23 cellular contexts compared by ENCODE assay signal in genomic region chr11:33383075-33383919, GRCh38. TPM values are rescaled to one million over a fixed set of nuclear protein-coding genes. Genes with fewer than 3 reads are reported as not detected.
DNase-seq lines count a peak whose midpoint lies in the region; ATAC-seq, FAIRE-seq and TF ChIP-seq lines count a peak whose summit lies in the region.
"Had no signal": no experiment of that assay in that cellular context is flagged by ENCODE, and none has a peak within 500 bp of the region (broad histone marks: within the 10 kb centered on the region; RNA-seq: fewer than 3 reads in every experiment).

No MANE protein-coding gene starts in this region.

- no peak for TF ChIP-seq CTCF in parathyroid adenoma (IDR thresholded peaks at IDR 0.05)
- no peak for TF ChIP-seq CTCF in ascending aorta (IDR thresholded peaks at IDR 0.05)

- H3K79me2 ChIP-seq in Karpas-422 (ENCODE audit: low read length) (no peaks in the 10 kb centered on the region), parathyroid adenoma (peaks cover 40% of the 10 kb centered on the region)

- POLR2A ChIA-PET in CD4-positive, alpha-beta memory T cell (lab: Charles Lee; ENCODE audit: partially characterized antibody): no interaction called here

- H3K4me3 Mint-ChIP-seq in CD4-positive, alpha-beta memory T cell: no peak overlapping the region
- H3K4me3 Mint-ChIP-seq: activated CD4-positive, alpha-beta T cell treated with anti-CD3 and anti-CD28 coated beads for 36 hours had no signal

- intact Hi-C loops in ascending aorta (cut with DNase I) (no loop called here), aorta (cut with DNase I) (no loop called here)
- intact Hi-C loops in CD4-positive, alpha-beta memory T cell (cut with micrococcal nuclease): no loop called here

- H3K4me3 ChIP-seq in Karpas-422 (ENCODE audit: low read length) (peak overlapping the region; percentile 24), adipocyte (ENCODE audit: low read length) (no peak overlapping the region), parathyroid adenoma (ENCODE audit: low read depth, low read length) (no peak overlapping the region), ascending aorta (no peak overlapping the region), aorta (ENCODE audit: low read length in 2 of 2) (no peak overlapping the region)
- H3K4me3 ChIP-seq in CD4-positive, alpha-beta memory T cell (ENCODE audit: low read length in 2 of 2): no peak overlapping the region
- H3K4me3 ChIP-seq: coronary artery, MG63, mucosa of descending colon, tibial artery had no signal

- no peak for ATAC-seq in aorta (ENCODE audit: low FRiP score)
- ATAC-seq: activated CD4-positive, alpha-beta T cell treated with anti-CD3 and anti-CD28 coated beads for 36 hours; HCT116; left colon; mucosa of descending colon had no signal

- peak; percentile 17 for FAIRE-seq in GM12892 (lab: Jason Lieb, UNC)
- FAIRE-seq: D721Med, endothelial cell of umbilical vein, frontal cortex had no signal

- H3K9me3 Mint-ChIP-seq in CD4-positive, alpha-beta memory T cell: peaks cover 0 to 14% (median 2%) of the 10 kb centered on the region in 8 donors

- H3K9me3 ChIP-seq in Karpas-422 (ENCODE audit: low read length) (0 out of 2 replicates have a peak, but pooled peaks cover 4% of the 10 kb centered on the region), adipocyte (ENCODE audit: control insufficient read depth, low read length) (peaks cover 5% of the 10 kb centered on the region), parathyroid adenoma (ENCODE audit: control insufficient read depth, low read length) (no peaks in the 10 kb centered on the region), ascending aorta (no peaks in the 10 kb centered on the region), aorta (ENCODE audit: control insufficient read depth, low read length) (peaks cover 4% of the 10 kb centered on the region)
- H3K9me3 ChIP-seq in CD4-positive, alpha-beta memory T cell (ENCODE audit: control insufficient read depth in 1 of 2, low read length in 2 of 2): no peaks in the 10 kb centered on the region

- no peaks in the 10 kb centered on the region for H3K4me1 Mint-ChIP-seq in CD4-positive, alpha-beta memory T cell
- H3K4me1 Mint-ChIP-seq: activated CD4-positive, alpha-beta T cell treated with anti-CD3 and anti-CD28 coated beads for 36 hours had no signal

- H3K4me1 ChIP-seq in Karpas-422 (ENCODE audit: low read length) (peaks cover 57% of the 10 kb centered on the region), adipocyte (ENCODE audit: control insufficient read depth, insufficient read depth, low read length) (no peaks in the 10 kb centered on the region), parathyroid adenoma (peaks cover 31% of the 10 kb centered on the region), ascending aorta (no peaks in the 10 kb centered on the region), aorta (ENCODE audit: control insufficient read depth in 1 of 2, insufficient read depth in 2 of 2, low read length in 2 of 2) (no peaks in the 10 kb centered on the region)
- H3K4me1 ChIP-seq in CD4-positive, alpha-beta memory T cell (ENCODE audit: insufficient read depth, low read length): no peaks in the 10 kb centered on the region
- H3K4me1 ChIP-seq: tibial artery had no signal

- peaks cover 19 to 25% of the 10 kb centered on the region in 2 donors for H3K27me3 Mint-ChIP-seq in CD4-positive, alpha-beta memory T cell

- DNase-seq in GM12892 (ENCODE audit: insufficient read length) (no peak), Karpas-422 (peak; percentile 67), adipocyte (ENCODE audit: low read depth) (peak; percentile 44), DMS114 treated with DMSO at 0.1 percent for 48 hours (lab: John Stamatoyannopoulos, UW; ENCODE audit: unreplicated experiment) (no peak), ascending aorta (ENCODE audit: low spot score in 2 of 2) (no peak), aorta (no peak)
- no peak for DNase-seq in CD4-positive, alpha-beta memory T cell
- DNase-seq: activated CD4-positive, alpha-beta T cell treated with anti-CD3 and anti-CD28 coated beads for 36 hours; activated effector memory CD4-positive, alpha-beta T cell treated with Interleukin-2 at 50 U/mL for 16 hours; amniotic stem cell; left colon; MG63; mucosa of descending colon; NCI-H2029; NCI-H524; SIG-M5; tibial artery had no signal

- H3K27ac Mint-ChIP-seq in CD4-positive, alpha-beta memory T cell: no peak overlapping the region
- H3K27ac Mint-ChIP-seq: activated CD4-positive, alpha-beta T cell treated with anti-CD3 and anti-CD28 coated beads for 36 hours had no signal

- no peaks in the 10 kb centered on the region for H3K9me2 ChIP-seq in Karpas-422 (replicated peaks; ENCODE audit: insufficient read depth, low read length)

- peak overlapping the region; percentile 43 for H3K9ac ChIP-seq in Karpas-422 (ENCODE audit: low read length)
- H3K9ac ChIP-seq in adipocyte (ENCODE audit: low read length): no peak overlapping the region
- no peak overlapping the region for H3K9ac ChIP-seq in parathyroid adenoma

- CTCF ChIA-PET in CD4-positive, alpha-beta memory T cell (lab: Charles Lee; ENCODE audit: partially characterized antibody): no interaction called here

- no peaks in the 10 kb centered on the region for H4K20me1 ChIP-seq in Karpas-422 (ENCODE audit: insufficient read depth, low read depth, low read length)

- WGBS in aorta, 2 donors: 83 to 89% methylated on average over 8 of the region's 8 CpGs

- peak overlapping the region; percentile 24; the same call in 1 of the 2 replicates for H2AFZ ChIP-seq in Karpas-422 (ENCODE audit: low read length)
- H2AFZ ChIP-seq in parathyroid adenoma: no peak overlapping the region

- H3K36me3 ChIP-seq in Karpas-422 (ENCODE audit: insufficient read depth, low read length): peaks cover 5% of the 10 kb centered on the region; the same call in 1 of the 2 replicates
- no peaks in the 10 kb centered on the region for H3K36me3 ChIP-seq in adipocyte (ENCODE audit: control insufficient read depth, insufficient read depth, low read length, severe bottlenecking)
- no peaks in the 10 kb centered on the region for H3K36me3 ChIP-seq in parathyroid adenoma (ENCODE audit: control insufficient read depth, insufficient read depth, low read length)
- no peaks in the 10 kb centered on the region for H3K36me3 ChIP-seq in ascending aorta
- no peaks in the 10 kb centered on the region for H3K36me3 ChIP-seq in aorta (ENCODE audit: control insufficient read depth in 1 of 2, insufficient read depth in 2 of 2, low read length in 1 of 2)
- no peaks in the 10 kb centered on the region for H3K36me3 ChIP-seq in CD4-positive, alpha-beta memory T cell (ENCODE audit: insufficient read depth, low read length)
- H3K36me3 ChIP-seq: MG63, tibial artery had no signal

- H3K36me3 Mint-ChIP-seq in CD4-positive, alpha-beta memory T cell: no peaks in the 10 kb centered on the region

- H3K27me3 ChIP-seq in Karpas-422 (ENCODE audit: low read length) (no peaks in the 10 kb centered on the region), adipocyte (replicated peaks; ENCODE audit: control insufficient read depth, insufficient read depth, low read length) (no peaks in the 10 kb centered on the region), parathyroid adenoma (ENCODE audit: control insufficient read depth, insufficient read depth, low read length) (no peaks in the 10 kb centered on the region), ascending aorta (no peaks in the 10 kb centered on the region), aorta (ENCODE audit: control insufficient read depth in 1 of 2, insufficient read depth in 2 of 2, low read length in 1 of 2) (no peaks in the 10 kb centered on the region)
- peaks cover 11% of the 10 kb centered on the region for H3K27me3 ChIP-seq in CD4-positive, alpha-beta memory T cell (ENCODE audit: insufficient read depth, low read length)
- H3K27me3 ChIP-seq: MG63 had no signal

- peak overlapping the region; percentile 66 for H3K4me2 ChIP-seq in Karpas-422 (ENCODE audit: low read depth, low read length, poor library complexity, severe bottlenecking)
- no peak overlapping the region for H3K4me2 ChIP-seq in parathyroid adenoma (ENCODE audit: low read length)

- H3K27ac ChIP-seq in Karpas-422 (ENCODE audit: low read length): peak overlapping the region; percentile 81
- H3K27ac ChIP-seq in parathyroid adenoma: peak overlapping the region; percentile 94
- H3K27ac ChIP-seq in ascending aorta: no peak overlapping the region
- H3K27ac ChIP-seq in aorta (ENCODE audit: low read depth in 1 of 2, low read length in 2 of 2): no peak overlapping the region
- H3K27ac ChIP-seq in CD4-positive, alpha-beta memory T cell (ENCODE audit: low read depth, low read length): no peak overlapping the region
- H3K27ac ChIP-seq: coronary artery, tibial artery had no signal

- no peak for TF ChIP-seq POLR2A in GM12892 (IDR thresholded peaks at IDR 0.05; ENCODE audit: low read depth, low read length)

RNA-seq across cellular contexts. Expression of gene KIAA1549L, which starts 7.4 kb away (rescaled TPM):
- polyA plus RNA-seq in GM12892 (2012; ENCODE audit: missing spikeins): 7.4 TPM
- total RNA-seq in Karpas-422 (2014; rRNA removed; shearing (Covaris generic); ENCODE audit: low replicate concordance): 1.4 and 3.5 TPM in 2 replicates
- total RNA-seq in ascending aorta: not detected
- total RNA-seq in aorta: under 1 TPM; 0.16 to 0.27 TPM
- polyA plus RNA-seq in aorta: under 1 TPM in 1 of 2 donors, not detected in 1; 0.05 TPM
- total RNA-seq in CD4-positive, alpha-beta memory T cell: not detected
- not detected for polyA plus RNA-seq in CD4-positive, alpha-beta memory T cell
- total RNA-seq: activated CD4-positive, alpha-beta T cell treated with anti-CD3 and anti-CD28 coated beads for 36 hours had no signal

Comparison
In these comparisons a context has a peak if more than half of its experiments do, and no peak if none do; other contexts are left out.
1. DNase-seq: peak in Karpas-422 (single experiment) and adipocyte (single experiment); none in GM12892 (single experiment), DMS114 treated with DMSO at 0.1 percent for 48 hours (single experiment), ascending aorta (0 of 2), aorta (0 of 2) and CD4-positive, alpha-beta memory T cell (0 of 5).
2. H3K27ac ChIP-seq: peak in Karpas-422 (single experiment) and parathyroid adenoma (single experiment); none in ascending aorta (0 of 2), aorta (0 of 2) and CD4-positive, alpha-beta memory T cell (single experiment).